8 cellular contexts compared by ENCODE assay signal in genomic region chr17:60524463-60525346, GRCh38. TPM values are rescaled to one million over a fixed set of nuclear protein-coding genes. Genes with fewer than 3 reads are reported as not detected.
A peak's percentile ranks its signal among the peaks of the same experiment; 100 is the strongest.
DNase-seq lines count a peak whose midpoint lies in the region; ATAC-seq and TF ChIP-seq lines count a peak whose summit lies in the region.

No MANE protein-coding gene starts in this region.

- peak overlapping the region; percentile 99 for H3K4me3 Mint-ChIP-seq in stimulated activated naive CD8-positive, alpha-beta T cell treated with anti-CD3 and anti-CD28 coated beads, Interleukin-15, Interleukin-2, amounts not matched to agents 100 ng/mL and 50 ng/mL, for 24 hours

- ATAC-seq in stimulated activated naive CD8-positive, alpha-beta T cell treated with anti-CD3 and anti-CD28 coated beads, Interleukin-15, Interleukin-2, amounts not matched to agents 100 U/mL and 50 U/mL, for 24 hours: no peak
- ATAC-seq in GM19351 (IDR thresholded peaks at IDR 0.05; ENCODE audit: unreplicated experiment): no peak

- H3K9me3 Mint-ChIP-seq in stimulated activated naive CD8-positive, alpha-beta T cell treated with anti-CD3 and anti-CD28 coated beads, Interleukin-15, Interleukin-2, amounts not matched to agents 100 ng/mL and 50 ng/mL, for 24 hours: no peaks in the 10 kb centered on the region

- no peak for TF ChIP-seq CTCF in VCaP (conservative IDR thresholded peaks at IDR 0.05)

- peak overlapping the region; percentile 98 for H3K27ac Mint-ChIP-seq in stimulated activated naive CD8-positive, alpha-beta T cell treated with anti-CD3 and anti-CD28 coated beads, Interleukin-15, Interleukin-2, amounts not matched to agents 100 ng/mL and 50 ng/mL, for 24 hours

- H3K4me1 Mint-ChIP-seq in stimulated activated naive CD8-positive, alpha-beta T cell treated with anti-CD3 and anti-CD28 coated beads, Interleukin-15, Interleukin-2, amounts not matched to agents 100 ng/mL and 50 ng/mL, for 24 hours (ENCODE audit: low read depth): peaks cover 41% of the 10 kb centered on the region

- H3K27me3 Mint-ChIP-seq in stimulated activated naive CD8-positive, alpha-beta T cell treated with anti-CD3 and anti-CD28 coated beads, Interleukin-15, Interleukin-2, amounts not matched to agents 100 ng/mL and 50 ng/mL, for 24 hours: no peaks in the 10 kb centered on the region

- H3K36me3 Mint-ChIP-seq in stimulated activated naive CD8-positive, alpha-beta T cell treated with anti-CD3 and anti-CD28 coated beads, Interleukin-15, Interleukin-2, amounts not matched to agents 100 ng/mL and 50 ng/mL, for 24 hours (ENCODE audit: low read depth): peaks cover 7% of the 10 kb centered on the region

- H3K27ac ChIP-seq in VCaP: peak overlapping the region; percentile 97

- DNase-seq in stimulated activated naive CD8-positive, alpha-beta T cell treated with anti-CD3 and anti-CD28 coated beads, Interleukin-15, Interleukin-2, amounts not matched to agents 100 U/mL and 50 U/mL, for 24 hours: no peak
- peak; percentile 49 for DNase-seq in globus pallidus (ENCODE audit: low spot score)
- peak; percentile 21 for DNase-seq in renal cortical epithelial cell (ENCODE audit: low read depth)
- DNase-seq in NCI-H1048 (lab: John Stamatoyannopoulos, UW): no peak
- DNase-seq in NCI-H226: no peak

RNA-seq across cellular contexts. Expression of gene APPBP2, which starts 1.3 kb away (rescaled TPM):
- 47.1 and 64.5 TPM in 2 replicates for total RNA-seq in renal cortical epithelial cell

Comparison
In these comparisons a context has a peak if more than half of its experiments do, and no peak if none do; other contexts are left out.
1. DNase-seq: peak in globus pallidus (single experiment) and renal cortical epithelial cell (single experiment); none in stimulated activated naive CD8-positive, alpha-beta T cell treated with anti-CD3 and anti-CD28 coated beads, Interleukin-15, Interleukin-2, amounts not matched to agents 100 U/mL and 50 U/mL, for 24 hours (single experiment), NCI-H1048 (single experiment) and NCI-H226 (single experiment).